14 cellular contexts compared by ENCODE assay signal in genomic region chr1:23638786-23639241, GRCh38. TPM values are rescaled to one million over a fixed set of nuclear protein-coding genes. Genes with fewer than 3 reads are reported as not detected.
DNase-seq lines count a peak whose midpoint lies in the region; ATAC-seq and TF ChIP-seq lines count a peak whose summit lies in the region.
"Had no signal": no experiment of that assay in that cellular context is flagged by ENCODE, and none has a peak within 500 bp of the region (broad histone marks: within the 10 kb centered on the region; RNA-seq: fewer than 3 reads in every experiment).

No MANE protein-coding gene starts in this region.

- no peaks in the 10 kb centered on the region for H3K9me3 Mint-ChIP-seq in activated T-cell treated with anti-CD3 and anti-CD28 coated beads, Interleukin-2, amount 50 U/mL, for 72 hours
- no peaks in the 10 kb centered on the region for H3K9me3 Mint-ChIP-seq in immature natural killer cell
- H3K9me3 Mint-ChIP-seq: activated naive CD8-positive, alpha-beta T cell treated with anti-CD3 and anti-CD28 coated beads, Interleukin-2, amount 50 U/mL, for 24 hours had no signal

- no peak overlapping the region for H3K27ac Mint-ChIP-seq in activated T-cell treated with anti-CD3 and anti-CD28 coated beads, Interleukin-2, amount 50 U/mL, for 72 hours
- no peak overlapping the region for H3K27ac Mint-ChIP-seq in immature natural killer cell
- H3K27ac Mint-ChIP-seq: activated naive CD8-positive, alpha-beta T cell treated with anti-CD3 and anti-CD28 coated beads, Interleukin-2, amount 50 U/mL, for 24 hours had no signal

- intact Hi-C loops in sciatic nerve (cut with DNase I) = loop anchor here (2.0 kb wide), 1 partner anchor 94 kb away; no protein-coding TSS in a partner anchor

- H3K4me3 Mint-ChIP-seq in activated T-cell treated with anti-CD3 and anti-CD28 coated beads, Interleukin-2, amount 50 U/mL, for 72 hours = no peak overlapping the region
- H3K4me3 Mint-ChIP-seq in immature natural killer cell = no peak overlapping the region
- H3K4me3 Mint-ChIP-seq: activated naive CD8-positive, alpha-beta T cell treated with anti-CD3 and anti-CD28 coated beads, Interleukin-2, amount 50 U/mL, for 24 hours had no signal

- no peak for TF ChIP-seq CTCF in cardiac fibroblast (IDR thresholded peaks at IDR 0.05; ENCODE audit: low read depth, low read length)

- peaks cover 24% of the 10 kb centered on the region for H3K4me1 Mint-ChIP-seq in activated T-cell treated with anti-CD3 and anti-CD28 coated beads, Interleukin-2, amount 50 U/mL, for 72 hours (ENCODE audit: low read depth)
- peaks cover 9 to 11% of the 10 kb centered on the region in 2 donors for H3K4me1 Mint-ChIP-seq in immature natural killer cell

- H3K4me3 ChIP-seq in cardiac fibroblast (replicated peaks in 1 of 2; ENCODE audit: low read depth in 2 of 2, low read length in 2 of 2) = no peak overlapping the region
- H3K4me3 ChIP-seq: heart left ventricle had no signal

- no peaks in the 10 kb centered on the region for H3K36me3 Mint-ChIP-seq in activated T-cell treated with anti-CD3 and anti-CD28 coated beads, Interleukin-2, amount 50 U/mL, for 72 hours (ENCODE audit: insufficient read depth in 2 of 2)
- no peaks in the 10 kb centered on the region for H3K36me3 Mint-ChIP-seq in immature natural killer cell

- ATAC-seq in sciatic nerve = peak; percentile 56
- ATAC-seq in activated T-cell treated with anti-CD3 and anti-CD28 coated beads, Interleukin-2, amount 50 U/mL, for 72 hours (replicated peaks in 1 of 2) = no peak
- ATAC-seq: activated naive CD8-positive, alpha-beta T cell treated with anti-CD3 and anti-CD28 coated beads, Interleukin-2, amount 50 U/mL, for 24 hours; HCT116 had no signal

- DNase-seq in DMS 273 (lab: John Stamatoyannopoulos, UW; ENCODE audit: unreplicated experiment) = peak; percentile 75
- DNase-seq in NCI-H1092 treated with DMSO at 0.1 percent for 48 hours (lab: John Stamatoyannopoulos, UW) = peak; percentile 82
- peak; percentile 42 to 63 for DNase-seq in cardiac fibroblast (ENCODE audit: low read depth in 2 of 2)
- DNase-seq in sciatic nerve (ENCODE audit: low spot score) = no peak
- no peak for DNase-seq in activated T-cell treated with anti-CD3 and anti-CD28 coated beads, Interleukin-2, amount 50 U/mL, for 72 hours
- DNase-seq in immature natural killer cell = no peak
- no peak for DNase-seq in activated CD4-positive, CD25-positive, alpha-beta regulatory T cell treated with anti-CD3 and anti-CD28 coated beads, Interleukin-2, amount 50 U/mL, for 72 hours
- DNase-seq: activated CD4-positive, alpha-beta T cell treated with anti-CD3 and anti-CD28 coated beads for 1 hour; activated naive CD8-positive, alpha-beta T cell treated with anti-CD3 and anti-CD28 coated beads, Interleukin-2, amount 50 U/mL, for 24 hours; kidney glomerular epithelial cell; MV-4-11; NCI-H510A treated with DMSO at 0.1 percent for 48 hours had no signal

- no peaks in the 10 kb centered on the region for H3K27me3 Mint-ChIP-seq in activated T-cell treated with anti-CD3 and anti-CD28 coated beads, Interleukin-2, amount 50 U/mL, for 72 hours (ENCODE audit: low read depth)
- H3K27me3 Mint-ChIP-seq in immature natural killer cell (ENCODE audit: low read depth in 3 of 3) = peaks cover 7 to 14% (median 7%) of the 10 kb centered on the region in 3 donors
- H3K27me3 Mint-ChIP-seq: activated naive CD8-positive, alpha-beta T cell treated with anti-CD3 and anti-CD28 coated beads, Interleukin-2, amount 50 U/mL, for 24 hours had no signal

RNA-seq across cellular contexts. Expression of gene RPL11, which starts 52.8 kb away (rescaled TPM):
- 1,008 TPM for total RNA-seq in sciatic nerve
- 1,000 to 10,000 TPM; 1,532 to 1,644 TPM for total RNA-seq in activated T-cell treated with anti-CD3 and anti-CD28 coated beads, Interleukin-2, amount 50 U/mL, for 72 hours
- polyA plus RNA-seq in immature natural killer cell = 100 to 1,000 TPM; 524 to 763 (median 531) TPM

Comparison
In these comparisons a context has a peak if more than half of its experiments do, and no peak if none do; other contexts are left out.
1. DNase-seq: peak in DMS 273 (single experiment), NCI-H1092 treated with DMSO at 0.1 percent for 48 hours (single experiment) and cardiac fibroblast (2 of 2); none in sciatic nerve (single experiment), activated T-cell treated with anti-CD3 and anti-CD28 coated beads, Interleukin-2, amount 50 U/mL, for 72 hours (0 of 2), immature natural killer cell (0 of 3) and activated CD4-positive, CD25-positive, alpha-beta regulatory T cell treated with anti-CD3 and anti-CD28 coated beads, Interleukin-2, amount 50 U/mL, for 72 hours (single experiment).